Comparison of ENCODE assay signal across 1 cellular context in the genomic region with DNA sequence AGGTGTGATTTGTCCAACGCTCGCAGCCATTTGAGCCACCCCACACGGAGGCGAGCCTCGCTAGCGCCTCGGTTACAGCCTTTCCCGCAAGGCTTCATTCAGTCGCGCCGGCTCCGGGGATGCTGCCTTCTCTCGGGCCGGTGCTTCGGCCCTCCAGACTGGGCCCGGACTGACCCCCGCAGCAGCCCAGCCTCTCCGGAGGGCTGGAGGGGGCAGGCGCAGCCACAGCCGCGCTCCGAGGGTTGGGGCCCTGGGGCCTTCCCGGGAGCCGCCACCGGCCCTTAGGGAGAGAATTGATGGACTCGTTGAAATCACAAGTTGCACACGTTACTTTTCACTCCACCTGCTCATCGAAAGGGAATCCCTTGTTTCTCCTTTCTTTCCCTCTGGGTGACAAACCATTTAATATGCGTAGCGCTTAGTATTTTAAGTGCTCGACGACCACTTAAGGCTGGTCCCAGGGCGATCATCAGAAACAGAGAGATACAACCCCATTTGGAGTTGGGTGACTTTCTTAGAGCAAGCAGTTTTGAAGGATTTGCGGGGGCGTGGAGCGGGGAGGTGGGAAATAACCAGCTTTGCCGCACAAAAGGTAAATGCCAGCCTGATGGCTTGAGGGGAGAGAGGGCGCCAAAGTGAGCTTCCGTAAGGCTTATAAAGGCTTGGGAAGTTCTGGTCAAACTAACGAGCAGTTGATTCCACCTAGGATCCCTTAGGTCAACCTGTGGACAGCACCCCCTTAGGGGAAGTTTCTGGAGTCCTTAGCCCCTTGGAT.
TF ChIP-seq lines count a peak whose summit lies in the region.

No MANE protein-coding gene starts in this region.

TF ChIP-seq in SK-N-SH treated with all-trans-retinoic acid at 6 μM for 48 hours, 23 proteins besides CTCF, POLR2A, EP300 and RAD21 (continued from another document):
- TF ChIP-seq, protein P1, sequence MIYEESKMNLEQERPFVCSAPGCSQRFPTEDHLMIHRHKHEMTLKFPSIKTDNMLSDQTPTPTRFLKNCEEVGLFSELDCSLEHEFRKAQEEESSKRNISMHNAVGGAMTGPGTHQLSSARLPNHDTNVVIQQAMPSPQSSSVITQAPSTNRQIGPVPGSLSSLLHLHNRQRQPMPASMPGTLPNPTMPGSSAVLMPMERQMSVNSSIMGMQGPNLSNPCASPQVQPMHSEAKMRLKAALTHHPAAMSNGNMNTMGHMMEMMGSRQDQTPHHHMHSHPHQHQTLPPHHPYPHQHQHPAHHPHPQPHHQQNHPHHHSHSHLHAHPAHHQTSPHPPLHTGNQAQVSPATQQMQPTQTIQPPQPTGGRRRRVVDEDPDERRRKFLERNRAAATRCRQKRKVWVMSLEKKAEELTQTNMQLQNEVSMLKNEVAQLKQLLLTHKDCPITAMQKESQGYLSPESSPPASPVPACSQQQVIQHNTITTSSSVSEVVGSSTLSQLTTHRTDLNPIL (CRISPR knock-in tag; IDR thresholded peaks at IDR 0.05; ENCODE audit: low read depth), result no peak
- TF ChIP-seq CSDC2 (CRISPR knock-in tag; IDR thresholded peaks at IDR 0.05) (no peak), ESRRG (CRISPR knock-in tag; IDR thresholded peaks at IDR 0.05) (no peak), ISL1 (CRISPR knock-in tag; IDR thresholded peaks at IDR 0.05) (no peak), SNAI2 (CRISPR knock-in tag; IDR thresholded peaks at IDR 0.05) (no peak), ZNF8 (CRISPR knock-in tag; IDR thresholded peaks at IDR 0.05) (no peak), ZNF565 (CRISPR knock-in tag; conservative IDR thresholded peaks at IDR 0.05; ENCODE audit: low read depth) (no peak), GLIS3 (CRISPR knock-in tag; IDR thresholded peaks at IDR 0.05) (no peak)
